ENCODE assay signal across 37 cellular contexts in the genomic region with DNA sequence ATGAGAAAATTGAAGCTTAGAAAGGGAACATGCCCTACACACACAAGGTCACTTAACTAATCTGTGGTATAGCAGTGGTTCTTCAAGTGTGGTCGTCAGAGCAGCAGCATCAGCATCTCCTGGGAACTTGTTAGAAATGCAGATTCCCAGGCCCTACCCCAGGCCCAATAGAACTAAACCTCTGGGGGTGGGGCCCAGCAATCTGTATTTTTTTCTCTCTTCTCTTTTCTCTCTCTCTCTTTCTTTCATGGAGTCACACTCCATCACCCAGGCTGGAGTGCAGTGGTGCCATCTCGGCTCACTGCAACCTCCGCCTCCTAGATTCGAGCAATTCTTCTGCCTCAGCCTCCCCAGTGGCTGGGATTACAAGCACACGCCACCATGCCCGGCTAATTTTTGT. TPM values are rescaled to one million over a fixed set of nuclear protein-coding genes. Genes with fewer than 3 reads are reported as not detected.
"Had no signal": no experiment of that assay in that cellular context is flagged by ENCODE, and none has a peak within 500 bp of the region (broad histone marks: within the 10 kb centered on the region; RNA-seq: fewer than 3 reads in every experiment).

No MANE protein-coding gene starts in this region.

- H3K27ac ChIP-seq: PC-9, RWPE1, WERI-Rb-1 had no signal

- H3K27me3 ChIP-seq: MG63 had no signal

- H3K4me2 ChIP-seq: PC-9 had no signal

- H3K9me3 Mint-ChIP-seq: activated CD4-positive, alpha-beta memory T cell treated with anti-CD3 and anti-CD28 coated beads, Interleukin-2, amount 10 ng/mL, durations not matched to agents 7 days and 5 days; activated T-helper 2 cell treated with anti-CD3 and anti-CD28 coated beads, Interferon-gamma antibody, Interleukin-2, Interleukin-4, amounts not matched to agents 10 μg/mL and 5 μg/mL and 100 μg/mL, durations not matched to agents 14 hours and 24 hours and 36 hours had no signal

- H2AFZ ChIP-seq: PC-9 had no signal

- H3K9me3 ChIP-seq: MG63 had no signal

- H3K4me3 ChIP-seq: MG63, PC-9 had no signal

- ATAC-seq: activated CD8-positive, alpha-beta memory T cell treated with anti-CD3 and anti-CD28 coated beads, Interleukin-2, amount 10 ng/mL, durations not matched to agents 7 days and 5 days had no signal

- DNase-seq: activated CD4-positive, alpha-beta memory T cell treated with anti-CD3 and anti-CD28 coated beads, Interleukin-2, amount 10 ng/mL, durations not matched to agents 7 days and 5 days; activated CD4-positive, alpha-beta T cell treated with anti-CD3 and anti-CD28 coated beads for 1 hour; activated CD4-positive, alpha-beta T cell treated with anti-CD3 and anti-CD28 coated beads for 48 hours; activated CD4-positive, CD25-positive, alpha-beta regulatory T cell; activated CD8-positive, alpha-beta memory T cell treated with anti-CD3 and anti-CD28 coated beads for 24 hours; activated CD8-positive, alpha-beta memory T cell treated with anti-CD3 and anti-CD28 coated beads, Interleukin-2, amount 10 ng/mL, durations not matched to agents 7 days and 5 days; activated CD8-positive, alpha-beta memory T cell treated with anti-CD3 and anti-CD28 coated beads, Interleukin-2, amount 50 U/mL, for 48 hours; activated gamma-delta T cell; activated naive CD4-positive, alpha-beta T cell treated with Interleukin-2 at 50 U/mL for 16 hours; activated T-cell treated with anti-CD3 and anti-CD28 coated beads, Interleukin-2, amount 50 U/mL, for 1 hour; anterior cingulate cortex; caudate nucleus; Karpas-422; KBM-7; MG63; NCI-H1048; NCI-H1105 treated with DMSO at 0.1 percent for 48 hours; NCI-H1436; NCI-H1694; NCI-H1930; NCI-H2081 treated with DMSO at 0.1 percent for 48 hours; NCI-H510A; NCI-H526; NCI-H748 treated with DMSO at 0.1 percent for 48 hours; PC-9; Right ventricle myocardium superior; SW 1271; T-helper 1 cell; T1000; WERI-Rb-1 had no signal

- H3K27me3 Mint-ChIP-seq: activated CD4-positive, alpha-beta memory T cell treated with anti-CD3 and anti-CD28 coated beads, Interleukin-2, amount 10 ng/mL, durations not matched to agents 7 days and 5 days; activated CD8-positive, alpha-beta memory T cell treated with anti-CD3 and anti-CD28 coated beads, Interleukin-2, amount 10 ng/mL, durations not matched to agents 7 days and 5 days had no signal

- H3K27ac Mint-ChIP-seq: activated CD4-positive, alpha-beta memory T cell treated with anti-CD3 and anti-CD28 coated beads, Interleukin-2, amount 10 ng/mL, durations not matched to agents 7 days and 5 days; activated CD8-positive, alpha-beta memory T cell treated with anti-CD3 and anti-CD28 coated beads, Interleukin-2, amount 10 ng/mL, durations not matched to agents 7 days and 5 days; activated T-helper 2 cell treated with anti-CD3 and anti-CD28 coated beads, Interferon-gamma antibody, Interleukin-2, Interleukin-4, amounts not matched to agents 10 μg/mL and 5 μg/mL and 100 μg/mL, durations not matched to agents 14 hours and 24 hours and 36 hours; brain had no signal

- H3K4me3 Mint-ChIP-seq: activated CD4-positive, alpha-beta memory T cell treated with anti-CD3 and anti-CD28 coated beads, Interleukin-2, amount 10 ng/mL, durations not matched to agents 7 days and 5 days; activated CD8-positive, alpha-beta memory T cell treated with anti-CD3 and anti-CD28 coated beads, Interleukin-2, amount 10 ng/mL, durations not matched to agents 7 days and 5 days; brain had no signal

RNA-seq across cellular contexts. Expression of a gene that starts 9.4 kb away (rescaled TPM):
- total RNA-seq: activated T-helper 2 cell treated with anti-CD3 and anti-CD28 coated beads, Interferon-gamma antibody, Interleukin-2, Interleukin-4, amounts not matched to agents 10 μg/mL and 5 μg/mL and 100 μg/mL, durations not matched to agents 14 hours and 24 hours and 36 hours; bronchial epithelial cell; cerebellum; OCI-LY7; PC-9 had no signal

RNA-seq across cellular contexts. Expression of a gene that starts 16.8 kb away (rescaled TPM):
- total RNA-seq: activated CD4-positive, alpha-beta memory T cell treated with anti-CD3 and anti-CD28 coated beads, Interleukin-2, amount 10 ng/mL, durations not matched to agents 7 days and 5 days; activated CD8-positive, alpha-beta memory T cell treated with anti-CD3 and anti-CD28 coated beads, Interleukin-2, amount 10 ng/mL, durations not matched to agents 7 days and 5 days; activated T-helper 2 cell treated with anti-CD3 and anti-CD28 coated beads, Interferon-gamma antibody, Interleukin-2, Interleukin-4, amounts not matched to agents 10 μg/mL and 5 μg/mL and 100 μg/mL, durations not matched to agents 14 hours and 24 hours and 36 hours; bronchial epithelial cell; cerebellum; OCI-LY7; PC-9; Right ventricle myocardium superior; T-helper 2 cell treated with Interferon-gamma antibody and Interleukin-4, amounts not matched to agents 100 ng/mL and 5 ng/mL, for 36 hours had no signal

RNA-seq across cellular contexts. Expression of a gene that starts 56.0 kb away (rescaled TPM):
- total RNA-seq: activated CD4-positive, alpha-beta memory T cell treated with anti-CD3 and anti-CD28 coated beads, Interleukin-2, amount 10 ng/mL, durations not matched to agents 7 days and 5 days; activated CD8-positive, alpha-beta memory T cell treated with anti-CD3 and anti-CD28 coated beads, Interleukin-2, amount 10 ng/mL, durations not matched to agents 7 days and 5 days; activated T-helper 2 cell treated with anti-CD3 and anti-CD28 coated beads, Interferon-gamma antibody, Interleukin-2, Interleukin-4, amounts not matched to agents 10 μg/mL and 5 μg/mL and 100 μg/mL, durations not matched to agents 14 hours and 24 hours and 36 hours; bronchial epithelial cell; cerebellum; OCI-LY7; PC-9; Right ventricle myocardium superior; T-helper 2 cell treated with Interferon-gamma antibody and Interleukin-4, amounts not matched to agents 100 ng/mL and 5 ng/mL, for 36 hours had no signal
